Comparison of ENCODE assay signal across 23 cellular contexts in the genomic region with DNA sequence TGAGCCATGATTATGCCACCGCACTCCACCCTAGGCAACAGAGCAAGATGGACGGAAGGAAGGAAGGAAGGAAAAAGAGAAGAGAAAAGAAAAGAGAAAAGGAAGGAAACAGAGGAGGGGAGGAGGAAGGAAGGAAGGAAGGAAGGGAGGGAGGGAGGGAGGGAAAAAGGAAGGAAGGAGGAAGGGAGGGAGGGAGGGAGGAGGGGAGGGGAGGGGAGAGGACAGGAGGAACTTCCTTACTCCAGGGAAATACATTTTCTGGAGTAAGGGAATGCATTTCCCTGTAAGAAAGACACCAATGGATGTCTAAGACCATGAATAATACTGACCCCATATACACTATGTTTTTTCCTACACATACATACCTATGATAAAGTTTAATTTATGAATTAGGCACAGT.
DNase-seq lines count a peak whose midpoint lies in the region; ATAC-seq and TF ChIP-seq lines count a peak whose summit lies in the region.
"Had no signal": no experiment of that assay in that cellular context is flagged by ENCODE, and none has a peak within 500 bp of the region (broad histone marks: within the 10 kb centered on the region; RNA-seq: fewer than 3 reads in every experiment).

No MANE protein-coding gene starts in this region.

- H3K4me3 ChIP-seq in PC-3 (ENCODE audit: low read length) (no peak overlapping the region), Karpas-422 (ENCODE audit: low read length) (no peak overlapping the region), esophagus muscularis mucosa (no peak overlapping the region)
- H3K4me3 ChIP-seq: SJSA1 had no signal

- H4K20me1 ChIP-seq in PC-3 (ENCODE audit: low read length) = no peaks in the 10 kb centered on the region
- no peaks in the 10 kb centered on the region for H4K20me1 ChIP-seq in Karpas-422 (ENCODE audit: insufficient read depth, low read depth, low read length)

- H3K9me2 ChIP-seq in PC-3 (replicated peaks; ENCODE audit: low read length) = no peaks in the 10 kb centered on the region
- no peaks in the 10 kb centered on the region for H3K9me2 ChIP-seq in Karpas-422 (replicated peaks; ENCODE audit: insufficient read depth, low read length)

- TF ChIP-seq POLR2A in esophagus muscularis mucosa (IDR thresholded peaks at IDR 0.05; ENCODE audit: low read depth) = no peak

- POLR2A ChIA-PET in activated CD8-positive, alpha-beta T cell treated with anti-CD3 and anti-CD28 coated beads for 36 hours (lab: Charles Lee) = no interaction called here
- POLR2A ChIA-PET in activated CD8-positive, alpha-beta T cell treated with anti-CD3 and anti-CD28 coated beads, Interleukin-2, amount 10 ng/mL, durations not matched to agents 7 days and 5 days (lab: Charles Lee) = no interaction called here
- POLR2A ChIA-PET in PC-3 (lab: Charles Lee; ENCODE audit: unreplicated experiment) = no interaction called here

- CTCF ChIA-PET in activated CD8-positive, alpha-beta T cell treated with anti-CD3 and anti-CD28 coated beads for 36 hours (lab: Charles Lee) = no interaction called here
- CTCF ChIA-PET in activated CD8-positive, alpha-beta T cell treated with anti-CD3 and anti-CD28 coated beads, Interleukin-2, amount 10 ng/mL, durations not matched to agents 7 days and 5 days (lab: Charles Lee) = no interaction called here
- CTCF ChIA-PET in PC-3 (lab: Charles Lee) = no interaction called here

- H3K9me3 ChIP-seq in PC-3 (ENCODE audit: low read length) (no peaks in the 10 kb centered on the region), Karpas-422 (ENCODE audit: low read length) (no peaks in the 10 kb centered on the region), esophagus muscularis mucosa (no peaks in the 10 kb centered on the region)
- H3K9me3 ChIP-seq: BE2C, SJSA1 had no signal

- peaks cover 63% of the 10 kb centered on the region for H3K4me1 ChIP-seq in PC-3 (ENCODE audit: insufficient read depth, low read length)
- H3K4me1 ChIP-seq in Karpas-422 (ENCODE audit: low read length) = no peaks in the 10 kb centered on the region; the same call in 1 of the 2 replicates
- H3K4me1 ChIP-seq in esophagus muscularis mucosa = peaks cover 18 to 28% (median 21%) of the 10 kb centered on the region in 4 donors
- H3K4me1 ChIP-seq: BE2C had no signal

- H3K36me3 Mint-ChIP-seq in activated CD8-positive, alpha-beta T cell treated with anti-CD3 and anti-CD28 coated beads for 36 hours (ENCODE audit: low read depth) = no peaks in the 10 kb centered on the region
- H3K36me3 Mint-ChIP-seq in activated CD8-positive, alpha-beta T cell treated with anti-CD3 and anti-CD28 coated beads, Interleukin-2, amount 10 ng/mL, durations not matched to agents 7 days and 5 days (ENCODE audit: low read depth) = no peaks in the 10 kb centered on the region
- no peaks in the 10 kb centered on the region for H3K36me3 Mint-ChIP-seq in activated naive CD8-positive, alpha-beta T cell treated with anti-CD3 and anti-CD28 coated beads for 36 hours
- H3K36me3 Mint-ChIP-seq in neural crest cell (ENCODE audit: low read depth) = no peaks in the 10 kb centered on the region

- peaks cover 6% of the 10 kb centered on the region for H3F3A ChIP-seq in PC-3 (ENCODE audit: low read length, unreplicated experiment)

- H3K9me3 Mint-ChIP-seq in activated CD8-positive, alpha-beta T cell treated with anti-CD3 and anti-CD28 coated beads for 36 hours = no peaks in the 10 kb centered on the region
- no peaks in the 10 kb centered on the region for H3K9me3 Mint-ChIP-seq in activated CD8-positive, alpha-beta T cell treated with anti-CD3 and anti-CD28 coated beads, Interleukin-2, amount 10 ng/mL, durations not matched to agents 7 days and 5 days (ENCODE audit: insufficient read depth)
- H3K9me3 Mint-ChIP-seq in activated naive CD8-positive, alpha-beta T cell treated with anti-CD3 and anti-CD28 coated beads for 36 hours = no peaks in the 10 kb centered on the region
- H3K9me3 Mint-ChIP-seq in neural crest cell = no peaks in the 10 kb centered on the region

- no TSS peak for BruUV-seq in PC-3 (replicated peaks; lab: Mats Ljungman, UMichigan)

- no peak for TF ChIP-seq EP300 in esophagus muscularis mucosa (IDR thresholded peaks at IDR 0.05)

- H3K27ac Mint-ChIP-seq in activated CD8-positive, alpha-beta T cell treated with anti-CD3 and anti-CD28 coated beads for 36 hours = peak overlapping the region; percentile 63
- no peak overlapping the region for H3K27ac Mint-ChIP-seq in activated CD8-positive, alpha-beta T cell treated with anti-CD3 and anti-CD28 coated beads, Interleukin-2, amount 10 ng/mL, durations not matched to agents 7 days and 5 days
- no peak overlapping the region for H3K27ac Mint-ChIP-seq in activated naive CD8-positive, alpha-beta T cell treated with anti-CD3 and anti-CD28 coated beads for 36 hours
- peak overlapping the region; percentile 39 for H3K27ac Mint-ChIP-seq in neural crest cell (ENCODE audit: unreplicated experiment)

- no peaks in the 10 kb centered on the region for H3K27me3 ChIP-seq in PC-3 (ENCODE audit: low read length)
- peaks cover 4% of the 10 kb centered on the region; the same call in 1 of the 2 replicates for H3K27me3 ChIP-seq in Karpas-422 (ENCODE audit: low read length)
- H3K27me3 ChIP-seq in esophagus muscularis mucosa = no peaks in the 10 kb centered on the region
- H3K27me3 ChIP-seq: SJSA1 had no signal

- H3K79me2 ChIP-seq in PC-3 (ENCODE audit: low read length) (peaks cover 15% of the 10 kb centered on the region), Karpas-422 (ENCODE audit: low read length) (no peaks in the 10 kb centered on the region)

- H3K4me2 ChIP-seq in PC-3 (ENCODE audit: low read length) (peak overlapping the region; percentile 16; the same call in 1 of the 2 replicates), Karpas-422 (ENCODE audit: low read depth, low read length, poor library complexity, severe bottlenecking) (no peak overlapping the region)

- no peak for TF ChIP-seq CTCF in activated CD8-positive, alpha-beta T cell treated with anti-CD3 and anti-CD28 coated beads for 36 hours (IDR thresholded peaks at IDR 0.05)
- TF ChIP-seq CTCF in PC-3 (conservative IDR thresholded peaks at IDR 0.05; ENCODE audit: low read depth, low read length) (no peak), neural crest cell (conservative IDR thresholded peaks at IDR 0.05) (no peak), esophagus muscularis mucosa (IDR thresholded peaks at IDR 0.05) (no peak)

- no peak for ATAC-seq in activated CD8-positive, alpha-beta T cell treated with anti-CD3 and anti-CD28 coated beads for 36 hours
- no peak for ATAC-seq in activated CD8-positive, alpha-beta T cell treated with anti-CD3 and anti-CD28 coated beads, Interleukin-2, amount 10 ng/mL, durations not matched to agents 7 days and 5 days
- peak; percentile 9 for ATAC-seq in PC-3
- ATAC-seq: Right ventricle myocardium inferior had no signal

- peaks cover 5% of the 10 kb centered on the region for H3K27me3 Mint-ChIP-seq in activated CD8-positive, alpha-beta T cell treated with anti-CD3 and anti-CD28 coated beads for 36 hours
- peaks cover 13% of the 10 kb centered on the region for H3K27me3 Mint-ChIP-seq in activated CD8-positive, alpha-beta T cell treated with anti-CD3 and anti-CD28 coated beads, Interleukin-2, amount 10 ng/mL, durations not matched to agents 7 days and 5 days (ENCODE audit: low read depth)
- H3K27me3 Mint-ChIP-seq in activated naive CD8-positive, alpha-beta T cell treated with anti-CD3 and anti-CD28 coated beads for 36 hours = peaks cover 39% of the 10 kb centered on the region
- no peaks in the 10 kb centered on the region for H3K27me3 Mint-ChIP-seq in neural crest cell (ENCODE audit: low read depth)

- H3K9ac ChIP-seq in PC-3 (ENCODE audit: low read length) = peak overlapping the region; percentile 87
- H3K9ac ChIP-seq in Karpas-422 (ENCODE audit: low read length) = no peak overlapping the region

- H3K36me3 ChIP-seq in PC-3 (ENCODE audit: low read depth, low read length) = 0 out of 2 replicates have a peak, but pooled peaks cover 2% of the 10 kb centered on the region
- no peaks in the 10 kb centered on the region for H3K36me3 ChIP-seq in Karpas-422 (ENCODE audit: insufficient read depth, low read length)
- peaks cover 0 to 44% (median 2%) of the 10 kb centered on the region in 4 donors for H3K36me3 ChIP-seq in esophagus muscularis mucosa
- H3K36me3 ChIP-seq: BE2C, SJSA1 had no signal

- no peak overlapping the region for H3K4me3 Mint-ChIP-seq in activated CD8-positive, alpha-beta T cell treated with anti-CD3 and anti-CD28 coated beads for 36 hours
- no peak overlapping the region for H3K4me3 Mint-ChIP-seq in activated CD8-positive, alpha-beta T cell treated with anti-CD3 and anti-CD28 coated beads, Interleukin-2, amount 10 ng/mL, durations not matched to agents 7 days and 5 days
- H3K4me3 Mint-ChIP-seq in activated naive CD8-positive, alpha-beta T cell treated with anti-CD3 and anti-CD28 coated beads for 36 hours = peak overlapping the region; percentile 51
- H3K4me3 Mint-ChIP-seq in neural crest cell = no peak overlapping the region

- intact Hi-C loops in activated CD8-positive, alpha-beta T cell treated with anti-CD3 and anti-CD28 coated beads for 36 hours (cut with micrococcal nuclease) = loop anchor here (10.0 kb wide), 1 partner anchor 449 kb away; no protein-coding TSS in a partner anchor
- intact Hi-C loops in PC-3 (cut with micrococcal nuclease) (loop anchor here (5.0 to 10.0 kb wide), 2 partner anchors 132 to 1959 kb away; partner anchors contain the start of genes ATP9A and ZNF217), esophagus muscularis mucosa (cut with DNase I) (loop anchor here (5.0 kb wide), 1 partner anchor 447 kb away; no protein-coding TSS in a partner anchor)

- H3K4me1 Mint-ChIP-seq in activated CD8-positive, alpha-beta T cell treated with anti-CD3 and anti-CD28 coated beads for 36 hours (ENCODE audit: low read depth) = peaks cover 11% of the 10 kb centered on the region
- peaks cover 11% of the 10 kb centered on the region for H3K4me1 Mint-ChIP-seq in activated CD8-positive, alpha-beta T cell treated with anti-CD3 and anti-CD28 coated beads, Interleukin-2, amount 10 ng/mL, durations not matched to agents 7 days and 5 days (ENCODE audit: low read depth)
- H3K4me1 Mint-ChIP-seq in activated naive CD8-positive, alpha-beta T cell treated with anti-CD3 and anti-CD28 coated beads for 36 hours = peaks cover 13% of the 10 kb centered on the region
- no peaks in the 10 kb centered on the region for H3K4me1 Mint-ChIP-seq in neural crest cell

- H2AFZ ChIP-seq in PC-3 (ENCODE audit: low read length) = no peak overlapping the region
- no peak overlapping the region for H2AFZ ChIP-seq in Karpas-422 (ENCODE audit: low read length)

- 87% methylated on average over 2 of the region's 2 CpGs for WGBS in esophagus muscularis mucosa

- H3K27ac ChIP-seq in PC-3 (ENCODE audit: low read length) = peak overlapping the region; percentile 98
- H3K27ac ChIP-seq in Karpas-422 (ENCODE audit: low read length) = no peak overlapping the region
- no peak overlapping the region for H3K27ac ChIP-seq in esophagus muscularis mucosa (replicated peaks in 1 of 4)
- H3K27ac ChIP-seq: 22Rv1 had no signal

- DNase-seq in activated CD8-positive, alpha-beta T cell treated with anti-CD3 and anti-CD28 coated beads for 36 hours = no peak
- DNase-seq in activated CD8-positive, alpha-beta T cell treated with anti-CD3 and anti-CD28 coated beads, Interleukin-2, amount 10 ng/mL, durations not matched to agents 7 days and 5 days = no peak
- DNase-seq in PC-3 = no peak
- DNase-seq in activated naive CD8-positive, alpha-beta T cell treated with anti-CD3 and anti-CD28 coated beads for 36 hours = no peak
- DNase-seq in neural crest cell (ENCODE audit: low read depth, low spot score) = no peak
- DNase-seq in Karpas-422 = no peak
- no peak for DNase-seq in SHP77 treated with DMSO at 0.1 percent for 48 hours (lab: John Stamatoyannopoulos, UW)
- DNase-seq in esophagus muscularis mucosa (ENCODE audit: extremely low spot score) = no peak
- DNase-seq: ACHN, BE2C, Calu3, DND-41, HCEC 1CT, Kasumi-1, NCI-H1105 treated with DMSO at 0.1 percent for 48 hours, NCI-H146, NCI-H2029, NCI-H446, NCI-H524 treated with DMSO at 0.1 percent for 48 hours, NCI-H774 had no signal

Comparison
In these comparisons a context has a peak if more than half of its experiments do, and no peak if none do; other contexts are left out.
1. H3K27ac Mint-ChIP-seq: peak in activated CD8-positive, alpha-beta T cell treated with anti-CD3 and anti-CD28 coated beads for 36 hours (single experiment) and neural crest cell (single experiment); none in activated CD8-positive, alpha-beta T cell treated with anti-CD3 and anti-CD28 coated beads, Interleukin-2, amount 10 ng/mL, durations not matched to agents 7 days and 5 days (single experiment) and activated naive CD8-positive, alpha-beta T cell treated with anti-CD3 and anti-CD28 coated beads for 36 hours (single experiment).